ENCODE assay signal across 8 cellular contexts in genomic region chr16:66408181-66409048, GRCh38. TPM values are rescaled to one million over a fixed set of nuclear protein-coding genes. Genes with fewer than 3 reads are reported as not detected.
DNase-seq lines count a peak whose midpoint lies in the region; ATAC-seq, FAIRE-seq and TF ChIP-seq lines count a peak whose summit lies in the region.

No MANE protein-coding gene starts in this region.

- FAIRE-seq in GM19239 (lab: Jason Lieb, UNC): no peak

- no peak for TF ChIP-seq CTCF in colonic mucosa (IDR thresholded peaks at IDR 0.05)

- H3K4me3 ChIP-seq in SJCRH30: peak overlapping the region; percentile 22
- no peak overlapping the region for H3K4me3 ChIP-seq in colonic mucosa
- no peak overlapping the region for H3K4me3 ChIP-seq in mesodermal cell (ENCODE audit: extremely low read depth, insufficient read depth, low read length, poor library complexity, severe bottlenecking)

- H3K27ac ChIP-seq in SJCRH30: peak overlapping the region; percentile 17
- H3K27ac ChIP-seq in colonic mucosa: no peak overlapping the region
- H3K27ac ChIP-seq in mesodermal cell (ENCODE audit: low read depth, low read length, severe bottlenecking): peak overlapping the region; percentile 99

- no peak overlapping the region for H3K9ac ChIP-seq in colonic mucosa (ENCODE audit: low read depth in 2 of 2, low read length in 2 of 2)

- H3K36me3 ChIP-seq in SJCRH30: no peaks in the 10 kb centered on the region
- H3K36me3 ChIP-seq in colonic mucosa: no peaks in the 10 kb centered on the region
- H3K36me3 ChIP-seq in mesodermal cell (ENCODE audit: control insufficient read depth, insufficient read depth, low read length): no peaks in the 10 kb centered on the region

- ATAC-seq in GM18520 (IDR thresholded peaks at IDR 0.05; ENCODE audit: unreplicated experiment): no peak

- peaks cover 14% of the 10 kb centered on the region for H3K9me3 ChIP-seq in SJCRH30 (replicated peaks)
- no peaks in the 10 kb centered on the region for H3K9me3 ChIP-seq in colonic mucosa
- H3K9me3 ChIP-seq in mesodermal cell (ENCODE audit: control insufficient read depth, low read length): peaks cover 21% of the 10 kb centered on the region

- H3K27me3 ChIP-seq in SJCRH30 (no peaks in the 10 kb centered on the region), colonic mucosa (no peaks in the 10 kb centered on the region)

- 35 to 41% methylated on average over 4 of the region's 5 CpGs for WGBS in mesodermal cell (ENCODE audit: insufficient coverage in 2 of 2), 2 experiments

- peak; percentile 19 to 20 for DNase-seq in activated CD4-positive, alpha-beta T cell treated with anti-CD3 and anti-CD28 coated beads for 4 hours
- DNase-seq in activated CD4-positive, alpha-beta T cell treated with anti-CD3 and anti-CD28 coated beads for 1 hour: no peak
- peak; percentile 44 to 71 for DNase-seq in SJCRH30
- DNase-seq in colonic mucosa: peak; percentile 30
- DNase-seq in cerebellum (ENCODE audit: low spot score): no peak
- DNase-seq in GM19239 (ENCODE audit: insufficient read length, low spot score): no peak

- H3K4me1 ChIP-seq in SJCRH30: peaks cover 13% of the 10 kb centered on the region
- peaks cover 5% of the 10 kb centered on the region for H3K4me1 ChIP-seq in colonic mucosa
- peaks cover 22% of the 10 kb centered on the region for H3K4me1 ChIP-seq in mesodermal cell (ENCODE audit: control insufficient read depth, insufficient read depth, low read length, poor library complexity, severe bottlenecking)

- intact Hi-C loops in colonic mucosa (cut with DNase I): loop anchor here (5.0 to 10.0 kb wide), 2 partner anchors 194 to 446 kb away; partner anchors contain the start of gene CMTM3

RNA-seq across cellular contexts. Expression of gene BEAN1, which starts 18.7 kb away (rescaled TPM):
- 0.84 and 0.87 TPM in 2 replicates for total RNA-seq in SJCRH30 (2014; rRNA removed; shearing (Covaris generic))
- total RNA-seq in colonic mucosa: under 1 TPM in 1 of 2 donors, not detected in 1; 0.32 TPM
- 3.1 TPM for polyA plus RNA-seq in mesodermal cell (2013, experiment 1 of 2)
- polyA plus RNA-seq in mesodermal cell (2013, experiment 2 of 2): 2.4 TPM
- total RNA-seq in cerebellum: 5.3 TPM

RNA-seq across cellular contexts. Expression of gene CDH5, which starts 41.9 kb away (rescaled TPM):
- 0.16 and 0.25 TPM in 2 replicates for total RNA-seq in SJCRH30 (2014; rRNA removed; shearing (Covaris generic))
- total RNA-seq in colonic mucosa (10 to 100 TPM in 1 of 2 donors, 1 to 10 TPM in 1; 4.4 to 15.2 TPM), cerebellum (13.4 TPM)
- polyA plus RNA-seq in mesodermal cell (2013, experiment 1 of 2): 84.8 TPM
- 56.7 TPM for polyA plus RNA-seq in mesodermal cell (2013, experiment 2 of 2)

Comparison
In these comparisons a context has a peak if more than half of its experiments do, and no peak if none do; other contexts are left out.
1. DNase-seq: peak in activated CD4-positive, alpha-beta T cell treated with anti-CD3 and anti-CD28 coated beads for 4 hours (2 of 2), SJCRH30 (2 of 2) and colonic mucosa (single experiment); none in activated CD4-positive, alpha-beta T cell treated with anti-CD3 and anti-CD28 coated beads for 1 hour (single experiment), cerebellum (single experiment) and GM19239 (single experiment).